Comparison of ENCODE assay signal across 18 cellular contexts in the genomic region with DNA sequence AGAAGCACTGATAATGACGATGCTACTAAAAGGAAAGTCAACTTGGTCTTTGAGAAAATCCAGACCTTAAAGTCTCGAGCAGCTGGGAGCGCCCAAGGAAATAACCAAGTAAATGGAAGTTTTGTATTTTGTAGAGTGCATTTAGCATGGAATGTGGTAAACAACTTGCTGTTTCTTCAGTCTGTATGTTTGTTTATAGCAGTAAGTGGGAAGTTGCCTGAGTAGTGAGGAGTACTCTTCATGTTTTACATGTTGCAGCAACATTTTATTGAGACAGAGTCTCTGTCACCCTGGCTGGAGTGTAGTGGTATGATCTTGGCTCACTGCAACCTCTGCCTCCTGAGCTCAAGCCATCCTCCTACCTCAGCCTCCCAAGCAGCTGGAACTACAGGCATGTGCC.
A peak's percentile ranks its signal among the peaks of the same experiment; 100 is the strongest.
DNase-seq lines count a peak whose midpoint lies in the region; FAIRE-seq and TF ChIP-seq lines count a peak whose summit lies in the region.
"Had no signal": no experiment of that assay in that cellular context is flagged by ENCODE, and none has a peak within 500 bp of the region (broad histone marks: within the 10 kb centered on the region; RNA-seq: fewer than 3 reads in every experiment).

No MANE protein-coding gene starts in this region.

- H3K4me2 ChIP-seq in mesendoderm (ENCODE audit: low read length), result no peak overlapping the region
- peak overlapping the region; percentile 54 for H3K4me2 ChIP-seq in smooth muscle cell
- H3K4me2 ChIP-seq in mammary epithelial cell (ENCODE audit: insufficient read depth, low read depth, low read length), result no peak overlapping the region

- POLR2A ChIA-PET in CD4-positive, alpha-beta memory T cell (lab: Charles Lee; ENCODE audit: partially characterized antibody), result no interaction called here

- H3K4ac ChIP-seq in mesendoderm (ENCODE audit: low read depth, low read length), result no peak overlapping the region

- H3K36me3 Mint-ChIP-seq in CD4-positive, alpha-beta memory T cell, result no peaks in the 10 kb centered on the region
- H3K36me3 Mint-ChIP-seq: CD4-positive, CD25-positive, alpha-beta regulatory T cell had no signal

- FAIRE-seq in bronchial epithelial cell (lab: Jason Lieb, UNC), result peak; percentile 7
- FAIRE-seq: A204.1, D721Med, G401.6, GM12891 had no signal

- dilution Hi-C loops in mammary epithelial cell (cut with HindIII; ENCODE audit: low sequenced_read_pairs), result no loop called here

- in situ Hi-C loops in mammary epithelial cell (cut with MboI; ENCODE audit: low sequenced_read_pairs in 2 of 2), result no loop called here

- TF ChIP-seq CTCF in bronchial epithelial cell (IDR thresholded peaks at IDR 0.05; ENCODE audit: insufficient read depth, low read length, severe bottlenecking) (no peak), fibroblast of villous mesenchyme (IDR thresholded peaks at IDR 0.05; ENCODE audit: insufficient read depth, low read depth, low read length) (no peak), smooth muscle cell (IDR thresholded peaks at IDR 0.05; ENCODE audit: borderline replicate concordance, insufficient read depth, poor library complexity, severe bottlenecking) (no peak), mammary epithelial cell (conservative IDR thresholded peaks at IDR 0.05 in 1 of 2, IDR thresholded peaks at IDR 0.05 in 1 of 2; ENCODE audit: extremely low read depth in 1 of 2, insufficient read depth in 1 of 2, low read depth in 1 of 2, low read length in 2 of 2) (no peak)

- no CpG with 5 or more reads among the region's 3 CpGs for WGBS in mesendoderm (ENCODE audit: extremely low coverage, insufficient coverage, low lambda C conversion rate)
- WGBS in smooth muscle cell (ENCODE audit: low lambda C conversion rate), result 7% methylated on average over 3 of the region's 3 CpGs
- 96% methylated on average over 3 of the region's 3 CpGs for WGBS in mammary epithelial cell (ENCODE audit: low coverage, missing lambda C conversion rate)

- H2BK5ac ChIP-seq in mesendoderm (ENCODE audit: low read length), result no peak overlapping the region

- H3K4me1 Mint-ChIP-seq in CD4-positive, alpha-beta memory T cell, result no peaks in the 10 kb centered on the region
- H3K4me1 Mint-ChIP-seq: CD4-positive, CD25-positive, alpha-beta regulatory T cell had no signal

- H3K9me3 ChIP-seq in smooth muscle cell (replicated peaks; ENCODE audit: low read depth), result no peaks in the 10 kb centered on the region
- H3K9me3 ChIP-seq in CD4-positive, alpha-beta memory T cell (ENCODE audit: control insufficient read depth in 1 of 2, low read length in 2 of 2), result no peaks in the 10 kb centered on the region
- H3K9me3 ChIP-seq in mammary epithelial cell (replicated peaks; ENCODE audit: insufficient read depth, low read length), result no peaks in the 10 kb centered on the region
- H3K9me3 ChIP-seq: BE2C, Caco-2, HAP-1 had no signal

- H2AFZ ChIP-seq in smooth muscle cell (ENCODE audit: low read depth) (peak overlapping the region; percentile 23), mammary epithelial cell (ENCODE audit: low read depth, low read length) (no peak overlapping the region)
- H2AFZ ChIP-seq: GM23248 had no signal

- H3K4me1 ChIP-seq in mesendoderm (ENCODE audit: control insufficient read depth, low read depth, low read length) (peaks cover 6% of the 10 kb centered on the region), smooth muscle cell (ENCODE audit: low read depth) (peaks cover 28% of the 10 kb centered on the region), mammary epithelial cell (ENCODE audit: insufficient read depth, low read length) (no peaks in the 10 kb centered on the region)
- H3K4me1 ChIP-seq in CD4-positive, alpha-beta memory T cell (ENCODE audit: insufficient read depth, low read length), result no peaks in the 10 kb centered on the region
- H3K4me1 ChIP-seq: BE2C had no signal

- no peak overlapping the region for H3K23ac ChIP-seq in mesendoderm (ENCODE audit: low read length)

- DNase-seq in bronchial epithelial cell (ENCODE audit: low read depth) (no peak), fibroblast of villous mesenchyme (ENCODE audit: low read depth) (peak; percentile 65), mesendoderm (no peak), smooth muscle cell (lab: John Stamatoyannopoulos, UW; ENCODE audit: unreplicated experiment) (no peak), mammary epithelial cell (no peak)
- DNase-seq in CD4-positive, alpha-beta memory T cell, result no peak
- DNase-seq in activated naive CD4-positive, alpha-beta T cell (lab: John Stamatoyannopoulos, UW), result no peak
- DNase-seq: ACHN; BE2C; C1 segment of cervical spinal cord; Caco-2; CD4-positive, CD25-positive, alpha-beta regulatory T cell; GM23248 had no signal

- no peaks in the 10 kb centered on the region for H3K79me1 ChIP-seq in mesendoderm (ENCODE audit: low read length)

- intact Hi-C loops in CD4-positive, alpha-beta memory T cell (cut with micrococcal nuclease), result no loop called here
- intact Hi-C loops in mammary epithelial cell (cut with micrococcal nuclease), result no loop called here

- H3K9ac ChIP-seq in mesendoderm (ENCODE audit: low read length), result no peak overlapping the region
- H3K9ac ChIP-seq in smooth muscle cell (ENCODE audit: low read depth), result no peak overlapping the region
- no peak overlapping the region for H3K9ac ChIP-seq in mammary epithelial cell (ENCODE audit: insufficient read depth, low read length)
- H3K9ac ChIP-seq: GM23248 had no signal

- no peaks in the 10 kb centered on the region for H4K20me1 ChIP-seq in smooth muscle cell (ENCODE audit: low read depth)
- H4K20me1 ChIP-seq in mammary epithelial cell (ENCODE audit: insufficient read depth, low read length), result no peaks in the 10 kb centered on the region

- peak overlapping the region; percentile 54 for H3K18ac ChIP-seq in mesendoderm (ENCODE audit: low read length)

- H4K5ac ChIP-seq in mesendoderm (ENCODE audit: low read length), result no peak overlapping the region

- no peak overlapping the region for H2AK5ac ChIP-seq in mesendoderm (ENCODE audit: low read length)

- no TSS peak for BruUV-seq in mammary epithelial cell (replicated peaks; lab: Mats Ljungman, UMichigan)

- peaks cover 0 to 2% (median 0%) of the 10 kb centered on the region in 8 donors for H3K9me3 Mint-ChIP-seq in CD4-positive, alpha-beta memory T cell

- H3K56ac ChIP-seq in mesendoderm (ENCODE audit: low read length), result no peak overlapping the region

- CTCF ChIA-PET in CD4-positive, alpha-beta memory T cell (lab: Charles Lee; ENCODE audit: partially characterized antibody), result no interaction called here
- CTCF ChIA-PET in mammary epithelial cell (lab: Charles Lee; ENCODE audit: low non-redundant PET), result no interaction called here

- H3K36me3 ChIP-seq in bronchial epithelial cell (ENCODE audit: control insufficient read depth, insufficient read depth, low read length), result no peaks in the 10 kb centered on the region
- H3K36me3 ChIP-seq in mesendoderm (ENCODE audit: control insufficient read depth, insufficient read depth, low read length), result peaks cover 2% of the 10 kb centered on the region
- no peaks in the 10 kb centered on the region for H3K36me3 ChIP-seq in smooth muscle cell (ENCODE audit: low read depth)
- no peaks in the 10 kb centered on the region for H3K36me3 ChIP-seq in CD4-positive, alpha-beta memory T cell (ENCODE audit: insufficient read depth, low read length)
- H3K36me3 ChIP-seq in mammary epithelial cell (ENCODE audit: insufficient read depth, low read length), result no peaks in the 10 kb centered on the region
- H3K36me3 ChIP-seq: BE2C, HAP-1 had no signal

- peaks cover 3 to 7% of the 10 kb centered on the region in 2 donors for H3K27me3 Mint-ChIP-seq in CD4-positive, alpha-beta memory T cell
- H3K27me3 Mint-ChIP-seq: CD4-positive, CD25-positive, alpha-beta regulatory T cell had no signal

- H3K27ac ChIP-seq in mesendoderm (ENCODE audit: low read depth, low read length), result no peak overlapping the region
- peak overlapping the region; percentile 70 for H3K27ac ChIP-seq in smooth muscle cell (ENCODE audit: low read depth)
- no peak overlapping the region for H3K27ac ChIP-seq in CD4-positive, alpha-beta memory T cell (ENCODE audit: low read depth, low read length)
- H3K27ac ChIP-seq in mammary epithelial cell (ENCODE audit: insufficient read depth, low read depth, low read length), result no peak overlapping the region
- H3K27ac ChIP-seq: GM23248 had no signal

- H2BK15ac ChIP-seq in mesendoderm (replicated peaks; ENCODE audit: low read depth), result no peak overlapping the region

- peaks cover 27% of the 10 kb centered on the region for H3F3A ChIP-seq in smooth muscle cell (ENCODE audit: low read depth)

- H3K4me3 Mint-ChIP-seq in CD4-positive, alpha-beta memory T cell, result no peak overlapping the region
- H3K4me3 Mint-ChIP-seq: CD4-positive, CD25-positive, alpha-beta regulatory T cell had no signal

- H3K4me3 ChIP-seq in bronchial epithelial cell (ENCODE audit: low read depth, low read length), result no peak overlapping the region
- H3K4me3 ChIP-seq in fibroblast of villous mesenchyme (ENCODE audit: low read depth, low read length), result no peak overlapping the region
- no peak overlapping the region for H3K4me3 ChIP-seq in mesendoderm (ENCODE audit: low read length)
- H3K4me3 ChIP-seq in smooth muscle cell, result no peak overlapping the region
- H3K4me3 ChIP-seq in CD4-positive, alpha-beta memory T cell (ENCODE audit: low read length in 2 of 2), result no peak overlapping the region
- H3K4me3 ChIP-seq in mammary epithelial cell (replicated peaks in 1 of 3; ENCODE audit: insufficient read depth in 1 of 3, low read depth in 2 of 3, low read length in 3 of 3), result no peak overlapping the region
- H3K4me3 ChIP-seq: GM23248, HAP-1 had no signal

- no peak overlapping the region for H4K8ac ChIP-seq in mesendoderm (ENCODE audit: low read depth, low read length)

- H3K27me3 ChIP-seq in bronchial epithelial cell (ENCODE audit: control insufficient read depth, insufficient read depth, low read length) (no peaks in the 10 kb centered on the region), mesendoderm (ENCODE audit: insufficient read depth, low read length, poor library complexity) (no peaks in the 10 kb centered on the region), smooth muscle cell (ENCODE audit: low read depth) (no peaks in the 10 kb centered on the region), mammary epithelial cell (ENCODE audit: insufficient read depth, low read length) (no peaks in the 10 kb centered on the region)
- H3K27me3 ChIP-seq in CD4-positive, alpha-beta memory T cell (ENCODE audit: insufficient read depth, low read length), result no peaks in the 10 kb centered on the region
- H3K27me3 ChIP-seq: BE2C had no signal

- H2BK120ac ChIP-seq in mesendoderm (ENCODE audit: low read depth, low read length), result no peak overlapping the region

- H3K79me2 ChIP-seq in mesendoderm (ENCODE audit: control insufficient read depth, insufficient read depth, low read length) (no peaks in the 10 kb centered on the region), smooth muscle cell (ENCODE audit: low read depth) (no peaks in the 10 kb centered on the region), mammary epithelial cell (ENCODE audit: insufficient read depth, low read length) (no peaks in the 10 kb centered on the region)

- no peak overlapping the region for H3K27ac Mint-ChIP-seq in CD4-positive, alpha-beta memory T cell
